ENCODE assay signal across 29 cellular contexts in the genomic region with DNA sequence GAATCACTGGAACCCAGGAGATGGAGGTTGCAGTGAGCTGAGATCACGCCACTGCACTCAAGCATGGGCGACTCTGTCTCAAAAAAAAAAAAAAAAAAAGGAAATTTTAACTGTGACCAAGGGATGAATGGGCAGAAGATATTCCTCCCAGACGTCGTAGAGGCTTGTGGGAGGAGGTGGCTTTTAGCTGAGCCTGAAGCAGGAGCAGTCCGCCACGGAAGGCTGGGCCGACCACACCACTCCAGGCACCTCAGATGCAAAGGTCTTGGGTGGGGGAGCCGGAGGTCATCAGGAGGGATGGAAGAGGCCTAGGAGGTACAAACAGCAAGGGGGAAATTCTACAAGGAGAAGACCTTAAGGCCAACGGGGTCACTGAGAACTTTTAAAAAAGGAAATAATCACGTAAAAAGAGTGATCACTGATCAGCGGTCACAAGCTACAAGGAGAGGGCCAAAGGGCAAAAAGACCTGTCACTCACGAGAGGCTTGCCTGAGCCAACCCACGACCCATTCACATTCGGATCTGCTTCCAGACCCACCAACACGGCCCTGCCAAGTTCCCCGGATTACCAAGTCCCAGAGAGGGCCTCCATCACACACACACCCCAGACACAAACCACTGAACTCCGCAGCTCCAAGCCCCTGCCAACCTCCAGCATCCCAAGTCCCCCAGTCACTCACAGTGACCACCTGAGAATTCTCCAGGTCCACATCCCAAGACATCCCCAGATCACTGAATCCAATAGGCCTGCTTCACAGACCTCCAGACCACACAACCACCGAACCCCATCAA.
"Had no signal": no experiment of that assay in that cellular context is flagged by ENCODE, and none has a peak within 500 bp of the region (broad histone marks: within the 10 kb centered on the region; RNA-seq: fewer than 3 reads in every experiment).

No MANE protein-coding gene starts in this region.

- H3K36me3 ChIP-seq: breast epithelium had no signal

- ATAC-seq: activated T-helper 17 cell treated with anti-CD3 and anti-CD28 coated beads, Interleukin-2, amount 50 U/mL, for 72 hours; K562; SK-N-SH treated with all-trans-retinoic acid at 6 μM for 48 hours; T-helper 17 cell had no signal

- H3K27ac Mint-ChIP-seq: activated CD4-positive, alpha-beta memory T cell treated with anti-CD3 and anti-CD28 coated beads for 36 hours; activated CD4-positive, alpha-beta T cell treated with anti-CD3 and anti-CD28 coated beads, Interleukin-2, amount 10 ng/mL, durations not matched to agents 7 days and 5 days; activated naive CD4-positive, alpha-beta T cell treated with anti-CD3 and anti-CD28 coated beads, Interleukin-2, amount 10 ng/mL, durations not matched to agents 7 days and 5 days; activated naive CD8-positive, alpha-beta T cell treated with anti-CD3 and anti-CD28 coated beads for 36 hours; activated T-helper 17 cell treated with anti-CD3 and anti-CD28 coated beads, Interleukin-2, amount 50 U/mL, for 72 hours; T-helper 17 cell had no signal

- DNase-seq: activated CD4-positive, alpha-beta memory T cell treated with anti-CD3 and anti-CD28 coated beads for 36 hours; activated CD4-positive, alpha-beta T cell treated with anti-CD3 and anti-CD28 coated beads, Interleukin-2, amount 10 ng/mL, durations not matched to agents 7 days and 5 days; activated CD4-positive, CD25-positive, alpha-beta regulatory T cell; activated gamma-delta T cell; activated naive CD4-positive, alpha-beta T cell treated with anti-CD3 and anti-CD28 coated beads, Interleukin-2, amount 10 ng/mL, durations not matched to agents 7 days and 5 days; activated naive CD8-positive, alpha-beta T cell treated with anti-CD3 and anti-CD28 coated beads for 36 hours; activated T-cell treated with anti-CD3 and anti-CD28 coated beads for 4 hours; activated T-cell treated with anti-CD3 and anti-CD28 coated beads, Interleukin-2, amount 50 U/mL, for 48 hours; aorta; Karpas-422; MM.1S; NCI-H1105; NCI-H1436; NCI-H1694 treated with DMSO at 0.1 percent for 48 hours; NCI-H2029 treated with DMSO at 0.1 percent for 48 hours; NCI-H345; NCI-H510A; NCI-H526 treated with DMSO at 0.1 percent for 48 hours; NCI-H82; Right ventricle myocardium superior; RPMI8226; SJCRH30; SW 1271; T-helper 17 cell; T-helper 9 cell had no signal

- H3K4me3 Mint-ChIP-seq: activated CD4-positive, alpha-beta memory T cell treated with anti-CD3 and anti-CD28 coated beads for 36 hours; activated CD4-positive, alpha-beta T cell treated with anti-CD3 and anti-CD28 coated beads, Interleukin-2, amount 10 ng/mL, durations not matched to agents 7 days and 5 days; activated naive CD4-positive, alpha-beta T cell treated with anti-CD3 and anti-CD28 coated beads, Interleukin-2, amount 10 ng/mL, durations not matched to agents 7 days and 5 days; activated naive CD8-positive, alpha-beta T cell treated with anti-CD3 and anti-CD28 coated beads for 36 hours; activated T-helper 17 cell treated with anti-CD3 and anti-CD28 coated beads, Interleukin-2, amount 50 U/mL, for 72 hours; T-helper 17 cell had no signal

- H3K27me3 ChIP-seq: breast epithelium, SJCRH30 had no signal

- H3K27me3 Mint-ChIP-seq: activated CD4-positive, alpha-beta memory T cell treated with anti-CD3 and anti-CD28 coated beads for 36 hours; activated CD4-positive, alpha-beta T cell treated with anti-CD3 and anti-CD28 coated beads, Interleukin-2, amount 10 ng/mL, durations not matched to agents 7 days and 5 days; activated naive CD4-positive, alpha-beta T cell treated with anti-CD3 and anti-CD28 coated beads, Interleukin-2, amount 10 ng/mL, durations not matched to agents 7 days and 5 days; activated naive CD8-positive, alpha-beta T cell treated with anti-CD3 and anti-CD28 coated beads for 36 hours; activated T-helper 17 cell treated with anti-CD3 and anti-CD28 coated beads, Interleukin-2, amount 50 U/mL, for 72 hours; T-helper 17 cell had no signal

- H3K27ac ChIP-seq: breast epithelium, SJCRH30 had no signal

- H3K4me1 ChIP-seq: SJCRH30 had no signal

- H3K4me3 ChIP-seq: breast epithelium, K562, SJCRH30 had no signal
